Comparison of ENCODE assay signal across 8 cellular contexts in genomic region chr16:84700518-84701277, GRCh38. TPM values are rescaled to one million over a fixed set of nuclear protein-coding genes. Genes with fewer than 3 reads are reported as not detected.
DNase-seq lines count a peak whose midpoint lies in the region; FAIRE-seq and TF ChIP-seq lines count a peak whose summit lies in the region.

No MANE protein-coding gene starts in this region.

- H3K9me3 ChIP-seq in HAP-1 = peaks cover 2% of the 10 kb centered on the region; the same call in 1 of the 2 replicates
- H3K9me3 ChIP-seq in ovary = no peaks in the 10 kb centered on the region

- H3K36me3 ChIP-seq in HAP-1 (replicated peaks) (no peaks in the 10 kb centered on the region; the same call in 1 of the 2 replicates), ovary (no peaks in the 10 kb centered on the region)

- no peaks in the 10 kb centered on the region for H3K9me3 Mint-ChIP-seq in activated T-helper 1 cell treated with anti-CD3 and anti-CD28 coated beads, Interleukin-12 subunit alpha, Interleukin-12 subunit beta, Interleukin-2, Interleukin-4 antibody, amounts not matched to agents 30 ng/mL and 10 ng/mL and 1 ng/mL, durations not matched to agents 14 hours and 24 hours and 36 hours

- peak overlapping the region; percentile 99 for H3K4me3 Mint-ChIP-seq in activated T-helper 1 cell treated with anti-CD3 and anti-CD28 coated beads, Interleukin-12 subunit alpha, Interleukin-12 subunit beta, Interleukin-2, Interleukin-4 antibody, amounts not matched to agents 30 ng/mL and 10 ng/mL and 1 ng/mL, durations not matched to agents 14 hours and 24 hours and 36 hours

- peak overlapping the region; percentile 76 for H3K4me3 ChIP-seq in HAP-1
- peak overlapping the region; percentile 85 for H3K4me3 ChIP-seq in ovary

- H3K27me3 ChIP-seq in HAP-1 (ENCODE audit: low read depth) (no peaks in the 10 kb centered on the region), ovary (no peaks in the 10 kb centered on the region)

- peaks cover 11% of the 10 kb centered on the region for H3K36me3 Mint-ChIP-seq in activated T-helper 1 cell treated with anti-CD3 and anti-CD28 coated beads, Interleukin-12 subunit alpha, Interleukin-12 subunit beta, Interleukin-2, Interleukin-4 antibody, amounts not matched to agents 30 ng/mL and 10 ng/mL and 1 ng/mL, durations not matched to agents 14 hours and 24 hours and 36 hours (ENCODE audit: low read depth)

- peaks cover 3% of the 10 kb centered on the region for H3K27me3 Mint-ChIP-seq in activated T-helper 1 cell treated with anti-CD3 and anti-CD28 coated beads, Interleukin-12 subunit alpha, Interleukin-12 subunit beta, Interleukin-2, Interleukin-4 antibody, amounts not matched to agents 30 ng/mL and 10 ng/mL and 1 ng/mL, durations not matched to agents 14 hours and 24 hours and 36 hours (ENCODE audit: insufficient read depth)

- H3K27ac Mint-ChIP-seq in activated T-helper 1 cell treated with anti-CD3 and anti-CD28 coated beads, Interleukin-12 subunit alpha, Interleukin-12 subunit beta, Interleukin-2, Interleukin-4 antibody, amounts not matched to agents 30 ng/mL and 10 ng/mL and 1 ng/mL, durations not matched to agents 14 hours and 24 hours and 36 hours = peak overlapping the region; percentile 96

- peak; percentile 48 for DNase-seq in GM13977 (ENCODE audit: low spot score)
- DNase-seq in HAP-1 (ENCODE audit: low spot score in 2 of 2) = peak; percentile 60 to 61
- peak; percentile 55 for DNase-seq in M059J (ENCODE audit: low read depth)
- DNase-seq in activated T-helper 1 cell treated with anti-CD3 and anti-CD28 coated beads, Interleukin-12 subunit alpha, Interleukin-12 subunit beta, Interleukin-2, Interleukin-4 antibody, amounts not matched to agents 30 ng/mL and 10 ng/mL and 1 ng/mL, durations not matched to agents 14 hours and 24 hours and 36 hours (ENCODE audit: low spot score) = peak; percentile 41
- peak; percentile 25 to 41 for DNase-seq in frontal cortex (ENCODE audit: low spot score in 2 of 2)
- no peak for DNase-seq in ovary
- DNase-seq in NCI-H2196 treated with DMSO at 0.1 percent for 48 hours (lab: John Stamatoyannopoulos, UW; ENCODE audit: unreplicated experiment) = no peak
- no peak for DNase-seq in amniotic stem cell (lab: John Stamatoyannopoulos, UW)

- TF ChIP-seq CTCF in GM13977 (IDR thresholded peaks at IDR 0.05; ENCODE audit: extremely low read depth, insufficient read depth, missing control alignments) = no peak
- TF ChIP-seq CTCF in ovary (IDR thresholded peaks at IDR 0.05) = no peak

- peak overlapping the region; percentile 76 to 81 for H3K27ac ChIP-seq in ovary

- WGBS in ovary, 3 donors = 5 to 8% (median 6%) methylated on average over 20 of the region's 20 CpGs

- TF ChIP-seq EP300 in ovary (IDR thresholded peaks at IDR 0.05) = no peak

- H3K4me1 ChIP-seq in HAP-1 (peaks cover 26% of the 10 kb centered on the region), ovary (ENCODE audit: insufficient read depth) (peaks cover 5% of the 10 kb centered on the region)

- FAIRE-seq in frontal cortex (lab: Jason Lieb, UNC) = no peak

- peaks cover 46% of the 10 kb centered on the region for H3K4me1 Mint-ChIP-seq in activated T-helper 1 cell treated with anti-CD3 and anti-CD28 coated beads, Interleukin-12 subunit alpha, Interleukin-12 subunit beta, Interleukin-2, Interleukin-4 antibody, amounts not matched to agents 30 ng/mL and 10 ng/mL and 1 ng/mL, durations not matched to agents 14 hours and 24 hours and 36 hours (ENCODE audit: low read depth)

- intact Hi-C loops in activated T-helper 1 cell treated with anti-CD3 and anti-CD28 coated beads, Interleukin-12 subunit alpha, Interleukin-12 subunit beta, Interleukin-2, Interleukin-4 antibody, amounts not matched to agents 30 ng/mL and 10 ng/mL and 1 ng/mL, durations not matched to agents 14 hours and 24 hours and 36 hours (cut with micrococcal nuclease) = loop anchor here (1.0 to 5.0 kb wide), 6 partner anchors 24 to 194 kb away; partner anchors contain the start of gene KLHL36
- intact Hi-C loops in ovary (cut with DNase I) = no loop called here

- in situ Hi-C loops in GM13977 (cut with MboI; ENCODE audit: low pct_unique_long_range_greater_than_20kb, low sequenced_read_pairs, unreplicated experiment) (no loop called here), HAP-1 (cut with MboI; ENCODE audit: low sequenced_read_pairs) (no loop called here)

- no peak for TF ChIP-seq POLR2A in ovary (IDR thresholded peaks at IDR 0.05)

RNA-seq across cellular contexts. Expression of gene USP10, which starts 0.9 kb away (rescaled TPM):
- total RNA-seq in M059J (2014; rRNA removed; shearing (Covaris generic)) = 66.8 and 80.6 TPM in 2 replicates
- total RNA-seq in activated T-helper 1 cell treated with anti-CD3 and anti-CD28 coated beads, Interleukin-12 subunit alpha, Interleukin-12 subunit beta, Interleukin-2, Interleukin-4 antibody, amounts not matched to agents 30 ng/mL and 10 ng/mL and 1 ng/mL, durations not matched to agents 14 hours and 24 hours and 36 hours = 153 and 159 TPM in 2 replicates
- total RNA-seq in frontal cortex (53.8 TPM), ovary (10 to 100 TPM; 41.1 to 83.6 (median 71.4) TPM)
- 10 to 100 TPM; 24.6 to 98.8 TPM for polyA plus RNA-seq in ovary

RNA-seq across cellular contexts. Expression of gene KLHL36, which starts 52.4 kb away (rescaled TPM):
- total RNA-seq in M059J (2014; rRNA removed; shearing (Covaris generic)) = 23.5 and 39.6 TPM in 2 replicates
- 39.3 and 42.6 TPM in 2 replicates for total RNA-seq in activated T-helper 1 cell treated with anti-CD3 and anti-CD28 coated beads, Interleukin-12 subunit alpha, Interleukin-12 subunit beta, Interleukin-2, Interleukin-4 antibody, amounts not matched to agents 30 ng/mL and 10 ng/mL and 1 ng/mL, durations not matched to agents 14 hours and 24 hours and 36 hours
- total RNA-seq in frontal cortex (60.3 TPM), ovary (10 to 100 TPM; 36.5 to 94.9 (median 60.9) TPM)
- 10 to 100 TPM; 20.7 to 27.0 TPM for polyA plus RNA-seq in ovary

Comparison
In these comparisons a context has a peak if more than half of its experiments do, and no peak if none do; other contexts are left out.
1. DNase-seq: peak in GM13977 (single experiment), HAP-1 (2 of 2), M059J (single experiment), activated T-helper 1 cell treated with anti-CD3 and anti-CD28 coated beads, Interleukin-12 subunit alpha, Interleukin-12 subunit beta, Interleukin-2, Interleukin-4 antibody, amounts not matched to agents 30 ng/mL and 10 ng/mL and 1 ng/mL, durations not matched to agents 14 hours and 24 hours and 36 hours (single experiment) and frontal cortex (2 of 2); none in ovary (0 of 5), NCI-H2196 treated with DMSO at 0.1 percent for 48 hours (single experiment) and amniotic stem cell (single experiment).